12 cellular contexts compared by ENCODE assay signal in the genomic region with DNA sequence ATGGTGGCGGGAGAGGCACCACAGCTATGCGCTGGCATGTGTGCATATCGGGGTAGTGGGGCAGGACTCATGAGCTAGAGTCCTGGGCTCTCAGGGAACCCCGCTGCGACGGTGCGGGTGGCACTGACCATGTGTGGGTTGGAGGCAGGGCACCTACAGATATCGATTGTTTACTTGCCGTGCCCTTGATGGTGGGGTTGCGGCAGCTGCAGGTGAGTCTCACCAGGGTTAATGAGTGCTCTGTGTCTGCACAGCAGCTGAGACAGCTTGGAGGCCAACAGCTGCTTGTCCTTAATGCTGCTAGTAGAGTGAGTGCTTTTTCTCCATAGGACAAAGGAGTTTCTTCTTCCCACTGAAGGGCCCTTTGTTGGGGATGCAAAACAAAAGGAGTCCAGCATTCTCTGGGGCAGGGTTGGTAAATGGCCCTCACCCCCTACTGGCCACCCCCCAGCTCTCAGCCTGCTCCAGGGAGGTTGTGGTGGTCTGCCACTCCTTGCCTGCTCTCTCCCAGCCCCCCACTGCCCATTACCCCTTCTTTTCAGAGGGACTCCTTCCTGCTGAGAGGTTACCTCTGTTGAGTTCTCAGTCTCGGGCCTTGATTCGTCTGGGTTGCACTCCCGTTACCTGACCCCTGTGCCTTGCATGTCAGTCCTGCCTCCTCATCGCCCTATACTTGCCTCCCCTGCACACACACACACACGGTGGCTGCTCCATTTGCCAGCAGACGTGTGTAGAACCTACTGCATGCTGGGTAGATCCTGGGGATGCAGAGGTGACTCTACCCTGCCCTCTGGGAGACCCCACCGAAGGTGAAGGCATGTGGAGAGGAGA.
DNase-seq lines count a peak whose midpoint lies in the region; ATAC-seq lines count a peak whose summit lies in the region.
"Had no signal": no experiment of that assay in that cellular context is flagged by ENCODE, and none has a peak within 500 bp of the region (broad histone marks: within the 10 kb centered on the region; RNA-seq: fewer than 3 reads in every experiment).

No MANE protein-coding gene starts in this region.

- H3K9me3 ChIP-seq in NT2/D1 (ENCODE audit: insufficient read depth, low read length) = no peaks in the 10 kb centered on the region
- H3K9me3 ChIP-seq: upper lobe of left lung had no signal

- peaks cover 9 to 24% of the 10 kb centered on the region in 2 donors for H3K36me3 Mint-ChIP-seq in stimulated activated naive B cell treated with anti-CD40 and anti-IgM and Interleukin-4, amounts not matched to agents 10 μg/mL and 1 μg/mL and 100 μg/mL, for 72 hours

- H3K4me1 ChIP-seq in NT2/D1 (ENCODE audit: insufficient read depth, insufficient read length) = peaks cover 34% of the 10 kb centered on the region

- no peak overlapping the region for H3K4me3 ChIP-seq in NT2/D1 (ENCODE audit: insufficient read length, low read depth)
- H3K4me3 ChIP-seq: upper lobe of left lung had no signal

- no peaks in the 10 kb centered on the region for H3K27me3 Mint-ChIP-seq in stimulated activated naive B cell treated with anti-CD40 and anti-IgM and Interleukin-4, amounts not matched to agents 10 μg/mL and 1 μg/mL and 100 μg/mL, for 72 hours

- peaks cover 44 to 88% of the 10 kb centered on the region in 2 donors for H3K4me1 Mint-ChIP-seq in stimulated activated naive B cell treated with anti-CD40 and anti-IgM and Interleukin-4, amounts not matched to agents 10 μg/mL and 1 μg/mL and 100 μg/mL, for 72 hours

- H3K36me3 ChIP-seq in NT2/D1 (ENCODE audit: insufficient read depth, insufficient read length, low read length) = no peaks in the 10 kb centered on the region

- no peaks in the 10 kb centered on the region for H3K9me3 Mint-ChIP-seq in stimulated activated naive B cell treated with anti-CD40 and anti-IgM and Interleukin-4, amounts not matched to agents 10 μg/mL and 1 μg/mL and 100 μg/mL, for 72 hours

- peak overlapping the region; percentile 98 for H3K27ac Mint-ChIP-seq in stimulated activated naive B cell treated with anti-CD40 and anti-IgM and Interleukin-4, amounts not matched to agents 10 μg/mL and 1 μg/mL and 100 μg/mL, for 72 hours

- H3K27me3 ChIP-seq in NT2/D1 (ENCODE audit: insufficient read depth, insufficient read length) (no peaks in the 10 kb centered on the region), layer of hippocampus (ENCODE audit: control insufficient read depth, insufficient read depth, low read length) (no peaks in the 10 kb centered on the region)
- H3K27me3 ChIP-seq: upper lobe of left lung had no signal

- peak overlapping the region; percentile 90 for H3K27ac ChIP-seq in layer of hippocampus (ENCODE audit: low read depth, low read length)
- H3K27ac ChIP-seq: upper lobe of left lung had no signal

- ATAC-seq in stimulated activated naive B cell treated with anti-CD40 and anti-IgM and Interleukin-4, amounts not matched to agents 10 μg/mL and 1 μg/mL and 100 μg/mL, for 72 hours (replicated peaks) = no peak
- no peak for ATAC-seq in HG02970 (IDR thresholded peaks at IDR 0.05; ENCODE audit: low FRiP score, unreplicated experiment)

- H3K4me3 Mint-ChIP-seq in stimulated activated naive B cell treated with anti-CD40 and anti-IgM and Interleukin-4, amounts not matched to agents 10 μg/mL and 1 μg/mL and 100 μg/mL, for 72 hours = peak overlapping the region; percentile 29 to 47

- peak; percentile 24 for DNase-seq in NCI-H1092 treated with DMSO at 0.1 percent for 48 hours (lab: John Stamatoyannopoulos, UW)
- DNase-seq in NCI-H1092 (lab: John Stamatoyannopoulos, UW) = no peak
- peak; percentile 75 for DNase-seq in NT2/D1 (ENCODE audit: low read depth, low spot score)
- DNase-seq in stimulated activated naive B cell treated with anti-CD40 and anti-IgM and Interleukin-4, amounts not matched to agents 10 μg/mL and 1 μg/mL and 100 μg/mL, for 72 hours = no peak
- DNase-seq in activated CD4-positive, alpha-beta T cell treated with anti-CD3 and anti-CD28 coated beads for 4 hours = no peak
- DNase-seq in Kasumi-1 (lab: John Stamatoyannopoulos, UW) = no peak
- DNase-seq: activated naive CD4-positive, alpha-beta T cell; cortex of kidney; stimulated activated CD4-positive, alpha-beta T cell treated with anti-CD3 and anti-CD28 coated beads, Interleukin-4, amount 100 ng/mL, for 24 hours; upper lobe of left lung had no signal

- H3K9ac ChIP-seq in NT2/D1 (ENCODE audit: insufficient read length, low read depth) = peak overlapping the region; percentile 58

Comparison
In these comparisons a context has a peak if more than half of its experiments do, and no peak if none do; other contexts are left out.
1. DNase-seq: peak in NCI-H1092 treated with DMSO at 0.1 percent for 48 hours (single experiment) and NT2/D1 (single experiment); none in NCI-H1092 (single experiment), stimulated activated naive B cell treated with anti-CD40 and anti-IgM and Interleukin-4, amounts not matched to agents 10 μg/mL and 1 μg/mL and 100 μg/mL, for 72 hours (single experiment), activated CD4-positive, alpha-beta T cell treated with anti-CD3 and anti-CD28 coated beads for 4 hours (0 of 2) and Kasumi-1 (0 of 2).